In the genomic region with DNA sequence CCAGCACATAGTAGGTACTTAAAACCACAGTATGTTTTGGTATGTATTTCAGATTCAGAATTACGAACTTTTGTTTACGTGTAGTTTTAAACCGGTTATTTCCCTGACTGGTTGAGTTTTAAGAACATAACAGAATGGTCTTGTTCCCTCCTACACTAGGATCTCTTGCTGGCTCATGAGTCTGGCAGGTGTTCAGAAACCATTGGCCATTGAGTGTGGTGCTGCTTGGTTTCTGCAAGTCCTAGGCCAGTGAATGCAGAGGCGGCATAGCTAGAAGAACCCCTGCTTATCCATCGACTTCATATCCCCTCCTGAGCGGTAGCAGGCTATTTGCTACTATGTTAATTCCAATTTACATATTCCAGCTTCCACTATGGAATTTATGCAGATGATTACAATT, we compare ENCODE assay signal across 2 cellular contexts.
TF ChIP-seq lines count a peak whose summit lies in the region.

No MANE protein-coding gene starts in this region.

TF ChIP-seq in GM23338, 12 proteins besides CTCF, POLR2A, EP300 and RAD21 (continued from another document):
- TF ChIP-seq, protein P1, sequence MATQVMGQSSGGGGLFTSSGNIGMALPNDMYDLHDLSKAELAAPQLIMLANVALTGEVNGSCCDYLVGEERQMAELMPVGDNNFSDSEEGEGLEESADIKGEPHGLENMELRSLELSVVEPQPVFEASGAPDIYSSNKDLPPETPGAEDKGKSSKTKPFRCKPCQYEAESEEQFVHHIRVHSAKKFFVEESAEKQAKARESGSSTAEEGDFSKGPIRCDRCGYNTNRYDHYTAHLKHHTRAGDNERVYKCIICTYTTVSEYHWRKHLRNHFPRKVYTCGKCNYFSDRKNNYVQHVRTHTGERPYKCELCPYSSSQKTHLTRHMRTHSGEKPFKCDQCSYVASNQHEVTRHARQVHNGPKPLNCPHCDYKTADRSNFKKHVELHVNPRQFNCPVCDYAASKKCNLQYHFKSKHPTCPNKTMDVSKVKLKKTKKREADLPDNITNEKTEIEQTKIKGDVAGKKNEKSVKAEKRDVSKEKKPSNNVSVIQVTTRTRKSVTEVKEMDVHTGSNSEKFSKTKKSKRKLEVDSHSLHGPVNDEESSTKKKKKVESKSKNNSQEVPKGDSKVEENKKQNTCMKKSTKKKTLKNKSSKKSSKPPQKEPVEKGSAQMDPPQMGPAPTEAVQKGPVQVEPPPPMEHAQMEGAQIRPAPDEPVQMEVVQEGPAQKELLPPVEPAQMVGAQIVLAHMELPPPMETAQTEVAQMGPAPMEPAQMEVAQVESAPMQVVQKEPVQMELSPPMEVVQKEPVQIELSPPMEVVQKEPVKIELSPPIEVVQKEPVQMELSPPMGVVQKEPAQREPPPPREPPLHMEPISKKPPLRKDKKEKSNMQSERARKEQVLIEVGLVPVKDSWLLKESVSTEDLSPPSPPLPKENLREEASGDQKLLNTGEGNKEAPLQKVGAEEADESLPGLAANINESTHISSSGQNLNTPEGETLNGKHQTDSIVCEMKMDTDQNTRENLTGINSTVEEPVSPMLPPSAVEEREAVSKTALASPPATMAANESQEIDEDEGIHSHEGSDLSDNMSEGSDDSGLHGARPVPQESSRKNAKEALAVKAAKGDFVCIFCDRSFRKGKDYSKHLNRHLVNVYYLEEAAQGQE (IDR thresholded peaks at IDR 0.05; ENCODE audit: unreplicated experiment) = no peak
- TF ChIP-seq, protein P2, sequence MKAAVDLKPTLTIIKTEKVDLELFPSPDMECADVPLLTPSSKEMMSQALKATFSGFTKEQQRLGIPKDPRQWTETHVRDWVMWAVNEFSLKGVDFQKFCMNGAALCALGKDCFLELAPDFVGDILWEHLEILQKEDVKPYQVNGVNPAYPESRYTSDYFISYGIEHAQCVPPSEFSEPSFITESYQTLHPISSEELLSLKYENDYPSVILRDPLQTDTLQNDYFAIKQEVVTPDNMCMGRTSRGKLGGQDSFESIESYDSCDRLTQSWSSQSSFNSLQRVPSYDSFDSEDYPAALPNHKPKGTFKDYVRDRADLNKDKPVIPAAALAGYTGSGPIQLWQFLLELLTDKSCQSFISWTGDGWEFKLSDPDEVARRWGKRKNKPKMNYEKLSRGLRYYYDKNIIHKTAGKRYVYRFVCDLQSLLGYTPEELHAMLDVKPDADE (IDR thresholded peaks at IDR 0.05) = no peak
- TF ChIP-seq ZNF331 (CRISPR knock-in tag; IDR thresholded peaks at IDR 0.05; ENCODE audit: low read depth) (no peak), STAT1 (IDR thresholded peaks at IDR 0.05; ENCODE audit: unreplicated experiment) (no peak), CREB1 (CRISPR knock-in tag; IDR thresholded peaks at IDR 0.05; ENCODE audit: low read depth) (no peak), EZH2phosphoT487 (IDR thresholded peaks at IDR 0.05; ENCODE audit: unreplicated experiment) (no peak), POLR2AphosphoS5 (IDR thresholded peaks at IDR 0.05; ENCODE audit: low read depth) (no peak)

TF ChIP-seq in liver, 16 proteins besides CTCF, POLR2A, EP300 and RAD21 (continued from another document):
- TF ChIP-seq, protein P1 (IDR thresholded peaks at IDR 0.05) = no peak
- no peak for TF ChIP-seq FOXA2 (IDR thresholded peaks at IDR 0.05)
- TF ChIP-seq SP1 (IDR thresholded peaks at IDR 0.05) = no peak
TF ChIP-seq in liver: peak in this region for 0.
